36 cellular contexts compared by ENCODE assay signal in the genomic region with DNA sequence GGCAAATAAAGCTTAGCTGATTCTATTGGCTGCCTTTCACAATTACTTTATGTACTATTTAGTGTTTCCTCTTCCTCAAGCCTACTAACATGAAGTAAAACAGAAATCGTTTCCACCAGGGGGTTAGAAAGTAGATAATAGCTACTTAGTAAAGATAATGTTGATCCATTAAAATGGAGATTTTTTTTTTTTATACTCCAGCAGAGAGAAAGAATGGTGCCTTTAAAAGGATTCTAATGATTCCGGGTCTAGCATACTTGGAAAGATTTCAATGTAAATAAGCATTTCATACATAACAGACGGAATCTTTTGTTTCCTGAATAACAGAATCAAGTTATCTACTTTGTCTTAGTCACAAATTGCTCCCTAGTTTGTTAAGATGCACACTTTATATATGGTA. TPM values are rescaled to one million over a fixed set of nuclear protein-coding genes. Genes with fewer than 3 reads are reported as not detected.
DNase-seq lines count a peak whose midpoint lies in the region; ATAC-seq and TF ChIP-seq lines count a peak whose summit lies in the region.
"Had no signal": no experiment of that assay in that cellular context is flagged by ENCODE, and none has a peak within 500 bp of the region (broad histone marks: within the 10 kb centered on the region; RNA-seq: fewer than 3 reads in every experiment).

No MANE protein-coding gene starts in this region.

- H3K4me2 ChIP-seq in H9 (ENCODE audit: insufficient read depth, insufficient read length, low read length): no peak overlapping the region
- H3K4me2 ChIP-seq: BLaER1 treated with 17β-estradiol and CSF1 and Interleukin-3, amounts not matched to agents 10 nM and 100 nM had no signal

- no peak overlapping the region for H3K4ac ChIP-seq in H9 (ENCODE audit: low read depth, low read length)

- peaks cover 5% of the 10 kb centered on the region for H3K4me1 ChIP-seq in A673 (ENCODE audit: insufficient read depth, low read length, poor library complexity, severe bottlenecking)
- peaks cover 8% of the 10 kb centered on the region; the same call in 1 of the 2 replicates for H3K4me1 ChIP-seq in H9 (ENCODE audit: insufficient read depth, low read length)
- no peaks in the 10 kb centered on the region for H3K4me1 ChIP-seq in adipocyte (ENCODE audit: control insufficient read depth, insufficient read depth, low read length)
- H3K4me1 ChIP-seq: BLaER1 treated with 17β-estradiol and CSF1 and Interleukin-3, amounts not matched to agents 10 nM and 100 nM; Caco-2; esophagus squamous epithelium; SJSA1; thyroid gland; vagina had no signal

- H3K4me3 Mint-ChIP-seq in H9: no peak overlapping the region; a peak in 2 of 5 replicates
- H3K4me3 Mint-ChIP-seq in T-helper 17 cell: no peak overlapping the region
- H3K4me3 Mint-ChIP-seq: activated CD4-positive, alpha-beta memory T cell treated with anti-CD3 and anti-CD28 coated beads for 36 hours; activated naive CD4-positive, alpha-beta T cell treated with anti-CD3 and anti-CD28 coated beads, Interleukin-2, amount 50 U/mL, for 24 hours; dendritic cell treated with granulocyte-macrophage colony-stimulating factor and Interleukin-4, amounts not matched to agents 40 ng/mL and 50 ng/mL, for 4 days; nephron; stimulated activated naive CD8-positive, alpha-beta T cell treated with anti-CD3 and anti-CD28 coated beads, Interleukin-15, amount 100 ng/mL, for 72 hours; T-cell had no signal

- H3K79me1 ChIP-seq in H9 (ENCODE audit: insufficient read depth, low read depth, low read length, poor library complexity, severe bottlenecking): no peaks in the 10 kb centered on the region

- H3K27ac ChIP-seq in A673 (ENCODE audit: low read depth, low read length, poor library complexity, severe bottlenecking) (no peak overlapping the region), H9 (ENCODE audit: insufficient read length, low read depth, low read length) (no peak overlapping the region)
- H3K27ac ChIP-seq: BLaER1 treated with 17β-estradiol and CSF1 and Interleukin-3, amounts not matched to agents 10 nM and 100 nM; esophagus squamous epithelium; ovary; SJSA1; skin epidermis; thyroid gland; vagina had no signal

- no peaks in the 10 kb centered on the region for H3K9me3 ChIP-seq in A673 (ENCODE audit: low read depth, low read length, poor library complexity, severe bottlenecking)
- no peaks in the 10 kb centered on the region for H3K9me3 ChIP-seq in H9 (ENCODE audit: control insufficient read depth, low read depth, low read length)
- no peaks in the 10 kb centered on the region for H3K9me3 ChIP-seq in adipocyte (ENCODE audit: control insufficient read depth, low read length)
- no peaks in the 10 kb centered on the region for H3K9me3 ChIP-seq in T-helper 17 cell (ENCODE audit: control insufficient read depth, low read length, poor library complexity, severe bottlenecking)
- H3K9me3 ChIP-seq: BLaER1 treated with 17β-estradiol and CSF1 and Interleukin-3, amounts not matched to agents 10 nM and 100 nM; Caco-2; esophagus squamous epithelium; ovary; SJSA1; thyroid gland; vagina had no signal

- no peak overlapping the region for H2BK20ac ChIP-seq in H9 (ENCODE audit: low read depth, low read length, poor library complexity, severe bottlenecking)

- no CpG with 5 or more reads among the region's 3 CpGs for WGBS in H9 (ENCODE audit: extremely low coverage, insufficient read length, low lambda C conversion rate)

- peak overlapping the region; percentile 54 to 87 (median 67); a peak in 5 of 7 replicates for H3K27ac Mint-ChIP-seq in H9
- H3K27ac Mint-ChIP-seq in T-helper 17 cell: no peak overlapping the region
- H3K27ac Mint-ChIP-seq: activated CD4-positive, alpha-beta memory T cell treated with anti-CD3 and anti-CD28 coated beads for 36 hours; activated naive CD4-positive, alpha-beta T cell treated with anti-CD3 and anti-CD28 coated beads, Interleukin-2, amount 50 U/mL, for 24 hours; dendritic cell treated with granulocyte-macrophage colony-stimulating factor and Interleukin-4, amounts not matched to agents 40 ng/mL and 50 ng/mL, for 4 days; nephron; stimulated activated naive CD8-positive, alpha-beta T cell treated with anti-CD3 and anti-CD28 coated beads, Interleukin-15, amount 100 ng/mL, for 72 hours; T-cell had no signal

- CTCF ChIA-PET in A673 (lab: Charles Lee): interaction anchor here (0.9 kb wide), 1 partner anchor 120 kb away, joined by 5 read pairs; no protein-coding TSS in a partner anchor

- no peak overlapping the region for H4K5ac ChIP-seq in H9 (ENCODE audit: insufficient read length, low read depth, low read length)

- no peaks in the 10 kb centered on the region for H3K23me2 ChIP-seq in H9 (ENCODE audit: insufficient read length, low read depth, low read length, poor library complexity, severe bottlenecking)

- no peak overlapping the region for H3T11ph ChIP-seq in H9 (ENCODE audit: low read length)

- ATAC-seq in T-helper 17 cell (no peak), HG03280 (IDR thresholded peaks at IDR 0.05; ENCODE audit: unreplicated experiment) (no peak)
- ATAC-seq: HCT116; stimulated activated naive CD8-positive, alpha-beta T cell treated with anti-CD3 and anti-CD28 coated beads, Interleukin-15, amount 100 ng/mL, for 72 hours; T-cell had no signal

- H2BK120ac ChIP-seq in H9 (ENCODE audit: low read depth, low read length, poor library complexity, severe bottlenecking): no peak overlapping the region

- no peak overlapping the region for H3K23ac ChIP-seq in H9 (ENCODE audit: insufficient read length, low read depth, low read length)

- no peak overlapping the region for H3K18ac ChIP-seq in H9 (ENCODE audit: insufficient read length, low read depth, low read length)

- H2BK12ac ChIP-seq in H9 (ENCODE audit: insufficient read length, low read depth, low read length): no peak overlapping the region

- no peaks in the 10 kb centered on the region for H4K20me1 ChIP-seq in H9 (ENCODE audit: control insufficient read depth, insufficient read depth, insufficient read length)

- no peak overlapping the region for H2AK5ac ChIP-seq in H9 (ENCODE audit: insufficient read length, low read length)

- DNase-seq in A673 (ENCODE audit: low spot score) (peak; percentile 68), H9 (no peak), adipocyte (ENCODE audit: low read depth) (peak; percentile 25), fibroblast of pulmonary artery (ENCODE audit: low read depth) (peak; percentile 20), T-helper 17 cell (no peak), AG20443 (ENCODE audit: low spot score) (no peak), NCI-H2081 treated with DMSO at 0.1 percent for 48 hours (lab: John Stamatoyannopoulos, UW) (no peak)
- DNase-seq: ACHN; activated CD4-positive, alpha-beta memory T cell treated with anti-CD3 and anti-CD28 coated beads for 36 hours; activated CD8-positive, alpha-beta memory T cell treated with anti-CD3 and anti-CD28 coated beads, Interleukin-2, amount 50 U/mL, for 48 hours; aorta; Caco-2; central memory CD4-positive, alpha-beta T cell; esophagus squamous epithelium; GDM1; glutamatergic neuron; Kasumi-1; kidney; MV-4-11; NCI-H187; NCI-H526 treated with DMSO at 0.1 percent for 48 hours; ovary; retina; stimulated activated naive CD8-positive, alpha-beta T cell treated with anti-CD3 and anti-CD28 coated beads, Interleukin-15, amount 100 ng/mL, for 72 hours; T-cell; thyroid gland had no signal

- H3K9ac ChIP-seq in H9 (ENCODE audit: extremely low read depth, insufficient read length, low read length) (no peak overlapping the region), adipocyte (ENCODE audit: low read length) (no peak overlapping the region)
- H3K9ac ChIP-seq: BLaER1 treated with 17β-estradiol and CSF1 and Interleukin-3, amounts not matched to agents 10 nM and 100 nM had no signal

- BruUV-seq in A673 (replicated peaks; lab: Mats Ljungman, UMichigan): no TSS peak

- intact Hi-C loops in A673 (cut with micrococcal nuclease; ENCODE audit: unreplicated experiment): no loop called here

- H3K4me3 ChIP-seq in A673 (ENCODE audit: low read depth, low read length, poor library complexity, severe bottlenecking) (no peak overlapping the region), adipocyte (ENCODE audit: low read length) (no peak overlapping the region), fibroblast of pulmonary artery (replicated peaks; ENCODE audit: low read depth, low read length) (no peak overlapping the region)
- H3K4me3 ChIP-seq: BLaER1 treated with 17β-estradiol and CSF1 and Interleukin-3, amounts not matched to agents 10 nM and 100 nM; esophagus squamous epithelium; lung; ovary; SJSA1; skin epidermis; thyroid gland; vagina had no signal

- H3K27me3 Mint-ChIP-seq in H9 (ENCODE audit: low read depth) (no peaks in the 10 kb centered on the region), T-helper 17 cell (no peaks in the 10 kb centered on the region)
- H3K27me3 Mint-ChIP-seq: activated CD4-positive, alpha-beta memory T cell treated with anti-CD3 and anti-CD28 coated beads for 36 hours; activated naive CD4-positive, alpha-beta T cell treated with anti-CD3 and anti-CD28 coated beads, Interleukin-2, amount 50 U/mL, for 24 hours; dendritic cell treated with granulocyte-macrophage colony-stimulating factor and Interleukin-4, amounts not matched to agents 40 ng/mL and 50 ng/mL, for 4 days; stimulated activated naive CD8-positive, alpha-beta T cell treated with anti-CD3 and anti-CD28 coated beads, Interleukin-15, amount 100 ng/mL, for 72 hours had no signal

- no peak for TF ChIP-seq CTCF in A673 (conservative IDR thresholded peaks at IDR 0.05; ENCODE audit: low read depth, low read length)
- no peak for TF ChIP-seq CTCF in H9 (conservative IDR thresholded peaks at IDR 0.05)
- no peak for TF ChIP-seq CTCF in fibroblast of pulmonary artery (IDR thresholded peaks at IDR 0.05; ENCODE audit: low read length, missing control alignments)

- peaks cover 3 to 9% (median 5%) of the 10 kb centered on the region in 3 experiments; a peak in 5 of 7 replicates for H3K36me3 Mint-ChIP-seq in H9 (ENCODE audit: insufficient read depth in 1 of 3, low read depth in 3 of 3)
- H3K36me3 Mint-ChIP-seq in T-helper 17 cell (ENCODE audit: low read depth): peaks cover 2% of the 10 kb centered on the region

- no peak overlapping the region for H2BK5ac ChIP-seq in H9 (ENCODE audit: insufficient read length, low read length)

- no peak overlapping the region for H3K14ac ChIP-seq in H9 (ENCODE audit: insufficient read depth, low read length)

- H3K27me3 ChIP-seq in A673 (replicated peaks; ENCODE audit: insufficient read depth, low read depth, low read length, poor library complexity): no peaks in the 10 kb centered on the region
- H3K27me3 ChIP-seq in H9 (ENCODE audit: insufficient read depth, low read length): no peaks in the 10 kb centered on the region
- H3K27me3 ChIP-seq in adipocyte (replicated peaks; ENCODE audit: control insufficient read depth, insufficient read depth, low read length): peaks cover 2% of the 10 kb centered on the region
- H3K27me3 ChIP-seq: BLaER1 treated with 17β-estradiol and CSF1 and Interleukin-3, amounts not matched to agents 10 nM and 100 nM; esophagus squamous epithelium; ovary; SJSA1; thyroid gland; vagina had no signal

- peaks cover 5 to 57% of the 10 kb centered on the region in 2 experiments; a peak in 4 of 5 replicates for H3K9me3 Mint-ChIP-seq in H9
- H3K9me3 Mint-ChIP-seq: activated CD4-positive, alpha-beta memory T cell treated with anti-CD3 and anti-CD28 coated beads for 36 hours; activated naive CD4-positive, alpha-beta T cell treated with anti-CD3 and anti-CD28 coated beads, Interleukin-2, amount 50 U/mL, for 24 hours; dendritic cell treated with granulocyte-macrophage colony-stimulating factor and Interleukin-4, amounts not matched to agents 40 ng/mL and 50 ng/mL, for 4 days; stimulated activated naive CD8-positive, alpha-beta T cell treated with anti-CD3 and anti-CD28 coated beads, Interleukin-15, amount 100 ng/mL, for 72 hours; T-cell had no signal

- H2BK15ac ChIP-seq in H9 (ENCODE audit: low read depth, low read length): no peak overlapping the region

- no peaks in the 10 kb centered on the region for H3K79me2 ChIP-seq in H9 (ENCODE audit: insufficient read depth, low read length)

- H2AFZ ChIP-seq in H9 (ENCODE audit: low read length): no peak overlapping the region

- H4K8ac ChIP-seq in H9 (replicated peaks; ENCODE audit: insufficient read length, low read depth, low read length): no peak overlapping the region

- H3K36me3 ChIP-seq in A673 (ENCODE audit: insufficient read depth, low read length, poor library complexity, severe bottlenecking): no peaks in the 10 kb centered on the region
- no peaks in the 10 kb centered on the region for H3K36me3 ChIP-seq in adipocyte (ENCODE audit: control insufficient read depth, insufficient read depth, low read length, severe bottlenecking)
- H3K36me3 ChIP-seq: esophagus squamous epithelium, ovary, SJSA1, thyroid gland, vagina had no signal

- POLR2A ChIA-PET in A673 (lab: Charles Lee; ENCODE audit: low non-redundant PET): no interaction called here

- H4K91ac ChIP-seq in H9 (ENCODE audit: insufficient read length, low read depth, low read length): no peak overlapping the region

- H3K56ac ChIP-seq in H9 (ENCODE audit: insufficient read length, low read depth, low read length): no peak overlapping the region

- H3K4me1 Mint-ChIP-seq in H9: peaks cover 46 to 57% of the 10 kb centered on the region in 2 experiments
- H3K4me1 Mint-ChIP-seq in T-helper 17 cell: peaks cover 2% of the 10 kb centered on the region
- H3K4me1 Mint-ChIP-seq: activated naive CD4-positive, alpha-beta T cell treated with anti-CD3 and anti-CD28 coated beads, Interleukin-2, amount 50 U/mL, for 24 hours; nephron; stimulated activated naive CD8-positive, alpha-beta T cell treated with anti-CD3 and anti-CD28 coated beads, Interleukin-15, amount 100 ng/mL, for 72 hours; T-cell had no signal

RNA-seq across cellular contexts. Expression of gene GK, which starts 37.1 kb away (rescaled TPM):
- total RNA-seq in A673 (2021) (6.3 and 7.4 TPM in 2 replicates), H9 (2021) (7.3 and 9.8 TPM in 2 replicates), T-helper 17 cell (1 to 10 TPM; 8.1 to 9.6 TPM)

Comparison
In these comparisons a context has a peak if more than half of its experiments do, and no peak if none do; other contexts are left out.
1. DNase-seq: peak in A673 (single experiment), adipocyte (single experiment) and fibroblast of pulmonary artery (single experiment); none in H9 (single experiment), T-helper 17 cell (0 of 3), AG20443 (single experiment) and NCI-H2081 treated with DMSO at 0.1 percent for 48 hours (single experiment).